24 cellular contexts compared by ENCODE assay signal in genomic region chr17:53719229-53719628, GRCh38.
DNase-seq lines count a peak whose midpoint lies in the region; FAIRE-seq lines count a peak whose summit lies in the region.
"Had no signal": no experiment of that assay in that cellular context is flagged by ENCODE, and none has a peak within 500 bp of the region (broad histone marks: within the 10 kb centered on the region; RNA-seq: fewer than 3 reads in every experiment).

No MANE protein-coding gene starts in this region.

- FAIRE-seq in urothelium cell line (lab: Jason Lieb, UNC): no peak

- peak; percentile 12 for DNase-seq in DMS 273 (lab: John Stamatoyannopoulos, UW; ENCODE audit: unreplicated experiment)
- DNase-seq in DMS 273 treated with DMSO at 0.1 percent for 48 hours (lab: John Stamatoyannopoulos, UW): no peak
- DNase-seq in amniotic epithelial cell (ENCODE audit: low read depth): peak; percentile 11
- DNase-seq in kidney tubule cell (ENCODE audit: low spot score): peak; percentile 58
- DNase-seq in urothelium cell line (ENCODE audit: low spot score): peak; percentile 12
- no peak for DNase-seq in GOT3 (lab: John Stamatoyannopoulos, UW)
- no peak for DNase-seq in NCI-H187 treated with DMSO at 0.1 percent for 48 hours (lab: John Stamatoyannopoulos, UW)
- no peak for DNase-seq in CD1c-positive myeloid dendritic cell (ENCODE audit: extremely low spot score)
- DNase-seq: activated B cell treated with CpG ODN at 0.5 μM for 24 hours; activated CD4-positive, alpha-beta T cell treated with anti-CD3 and anti-CD28 coated beads, Interleukin-2, amount 10 ng/mL, durations not matched to agents 7 days and 5 days; anterior cingulate cortex; Caco-2; cortex of kidney; DMS79; lower lobe of right lung; mucosa of descending colon; NCI-H2081; NCI-H446 treated with DMSO at 0.1 percent for 48 hours; NCI-H774; psoas muscle; sigmoid colon; stimulated activated CD4-positive, alpha-beta T cell treated with anti-CD3 and anti-CD28 coated beads, Interleukin-15, amount 100 ng/mL, for 24 hours; stimulated activated CD4-positive, alpha-beta T cell treated with anti-CD3 and anti-CD28 coated beads, Interleukin-4, amount 100 ng/mL, for 4 hours; transverse colon had no signal

Comparison
In these comparisons a context has a peak if more than half of its experiments do, and no peak if none do; other contexts are left out.
1. DNase-seq: peak in DMS 273 (single experiment), amniotic epithelial cell (single experiment), kidney tubule cell (single experiment) and urothelium cell line (single experiment); none in DMS 273 treated with DMSO at 0.1 percent for 48 hours (single experiment), GOT3 (single experiment), NCI-H187 treated with DMSO at 0.1 percent for 48 hours (single experiment) and CD1c-positive myeloid dendritic cell (single experiment).